8 cellular contexts compared by ENCODE assay signal in genomic region chr3:13479332-13479581, GRCh38. TPM values are rescaled to one million over a fixed set of nuclear protein-coding genes. Genes with fewer than 3 reads are reported as not detected.
DNase-seq lines count a peak whose midpoint lies in the region; ATAC-seq and TF ChIP-seq lines count a peak whose summit lies in the region.

No MANE protein-coding gene starts in this region.

- no peak for TF ChIP-seq EP300 in esophagus muscularis mucosa (IDR thresholded peaks at IDR 0.05)

- no peaks in the 10 kb centered on the region for H3K36me3 ChIP-seq in CD4-positive, CD25-positive, alpha-beta regulatory T cell (ENCODE audit: control insufficient read depth, insufficient read depth, low read length)
- peaks cover 0 to 11% (median 6%) of the 10 kb centered on the region in 4 donors for H3K36me3 ChIP-seq in esophagus muscularis mucosa

- H3K4me1 ChIP-seq in CD4-positive, CD25-positive, alpha-beta regulatory T cell (ENCODE audit: control insufficient read depth, insufficient read depth, low read length, poor library complexity, severe bottlenecking), result peaks cover 13% of the 10 kb centered on the region
- H3K4me1 ChIP-seq in esophagus muscularis mucosa, result peaks cover 18 to 44% (median 29%) of the 10 kb centered on the region in 4 donors

- intact Hi-C loops in activated CD4-positive, alpha-beta T cell treated with anti-CD3 and anti-CD28 coated beads, Interleukin-2, amount 10 ng/mL, durations not matched to agents 24 days and 14 days (cut with micrococcal nuclease), result loop anchor here (2.0 kb wide), 1 partner anchor 64 kb away; no protein-coding TSS in a partner anchor
- intact Hi-C loops in esophagus muscularis mucosa (cut with DNase I), result no loop called here

- H3K27me3 ChIP-seq in CD4-positive, CD25-positive, alpha-beta regulatory T cell (ENCODE audit: control insufficient read depth, insufficient read depth, low read length), result no peaks in the 10 kb centered on the region
- no peaks in the 10 kb centered on the region for H3K27me3 ChIP-seq in esophagus muscularis mucosa

- peaks cover 0 to 29% (median 3%) of the 10 kb centered on the region in 4 donors for H3K4me1 Mint-ChIP-seq in CD4-positive, CD25-positive, alpha-beta regulatory T cell
- peaks cover 8% of the 10 kb centered on the region for H3K4me1 Mint-ChIP-seq in activated CD4-positive, alpha-beta T cell treated with anti-CD3 and anti-CD28 coated beads, Interleukin-2, amount 10 ng/mL, durations not matched to agents 24 days and 14 days
- H3K4me1 Mint-ChIP-seq in naive B cell, result peaks cover 4 to 14% (median 5%) of the 10 kb centered on the region in 3 donors

- H3K27ac Mint-ChIP-seq in CD4-positive, CD25-positive, alpha-beta regulatory T cell, result peak overlapping the region; percentile 94 to 96 (median 94)
- peak overlapping the region; percentile 88 for H3K27ac Mint-ChIP-seq in activated CD4-positive, alpha-beta T cell treated with anti-CD3 and anti-CD28 coated beads, Interleukin-2, amount 10 ng/mL, durations not matched to agents 24 days and 14 days
- H3K27ac Mint-ChIP-seq in naive B cell, result peak overlapping the region in 4 of 6 donors; percentile 82 to 94 (median 88)

- H3K9me3 Mint-ChIP-seq in CD4-positive, CD25-positive, alpha-beta regulatory T cell, result no peaks in the 10 kb centered on the region
- H3K9me3 Mint-ChIP-seq in activated CD4-positive, alpha-beta T cell treated with anti-CD3 and anti-CD28 coated beads, Interleukin-2, amount 10 ng/mL, durations not matched to agents 24 days and 14 days, result no peaks in the 10 kb centered on the region
- no peaks in the 10 kb centered on the region for H3K9me3 Mint-ChIP-seq in naive B cell

- WGBS in esophagus muscularis mucosa, result no CpG with 5 or more reads among the region's 13 CpGs

- H3K4me3 ChIP-seq in CD4-positive, CD25-positive, alpha-beta regulatory T cell (ENCODE audit: low read depth, low read length), result peak overlapping the region; percentile 57
- peak overlapping the region; percentile 66 to 87 (median 78) for H3K4me3 ChIP-seq in esophagus muscularis mucosa

- DNase-seq in CD4-positive, CD25-positive, alpha-beta regulatory T cell, result no peak
- no peak for DNase-seq in activated CD4-positive, alpha-beta T cell treated with anti-CD3 and anti-CD28 coated beads, Interleukin-2, amount 10 ng/mL, durations not matched to agents 24 days and 14 days
- no peak for DNase-seq in esophagus muscularis mucosa (ENCODE audit: extremely low spot score)
- peak; percentile 21 for DNase-seq in naive B cell
- DNase-seq in superior temporal gyrus (ENCODE audit: extremely low spot score), result peak; percentile 95
- no peak for DNase-seq in HPDE6-E6E7 (ENCODE audit: extremely low spot score)

- H3K4me3 Mint-ChIP-seq in CD4-positive, CD25-positive, alpha-beta regulatory T cell, result peak overlapping the region; percentile 94 to 98 (median 95)
- peak overlapping the region; percentile 91 for H3K4me3 Mint-ChIP-seq in activated CD4-positive, alpha-beta T cell treated with anti-CD3 and anti-CD28 coated beads, Interleukin-2, amount 10 ng/mL, durations not matched to agents 24 days and 14 days
- H3K4me3 Mint-ChIP-seq in naive B cell, result peak overlapping the region; percentile 88 to 96 (median 94)

- no peaks in the 10 kb centered on the region for H3K36me3 Mint-ChIP-seq in CD4-positive, CD25-positive, alpha-beta regulatory T cell
- no peaks in the 10 kb centered on the region for H3K36me3 Mint-ChIP-seq in activated CD4-positive, alpha-beta T cell treated with anti-CD3 and anti-CD28 coated beads, Interleukin-2, amount 10 ng/mL, durations not matched to agents 24 days and 14 days (ENCODE audit: low read depth)
- H3K36me3 Mint-ChIP-seq in naive B cell, result no peaks in the 10 kb centered on the region

- TF ChIP-seq POLR2A in esophagus muscularis mucosa (IDR thresholded peaks at IDR 0.05; ENCODE audit: low read depth), result no peak

- peaks cover 5% of the 10 kb centered on the region for H3K27me3 Mint-ChIP-seq in CD4-positive, CD25-positive, alpha-beta regulatory T cell
- peaks cover 11% of the 10 kb centered on the region for H3K27me3 Mint-ChIP-seq in activated CD4-positive, alpha-beta T cell treated with anti-CD3 and anti-CD28 coated beads, Interleukin-2, amount 10 ng/mL, durations not matched to agents 24 days and 14 days
- peaks cover 0 to 9% (median 7%) of the 10 kb centered on the region in 3 donors for H3K27me3 Mint-ChIP-seq in naive B cell

- H3K27ac ChIP-seq in CD4-positive, CD25-positive, alpha-beta regulatory T cell (ENCODE audit: insufficient read depth, low read length, poor library complexity, severe bottlenecking), result peak overlapping the region; percentile 86
- H3K27ac ChIP-seq in esophagus muscularis mucosa (replicated peaks in 1 of 4), result peak overlapping the region; percentile 88 to 95 (median 92)

- no peak for TF ChIP-seq CTCF in esophagus muscularis mucosa (IDR thresholded peaks at IDR 0.05)

- H3K9me3 ChIP-seq in CD4-positive, CD25-positive, alpha-beta regulatory T cell (ENCODE audit: control insufficient read depth in 2 of 2, low read length in 2 of 2), result no peaks in the 10 kb centered on the region
- H3K9me3 ChIP-seq in esophagus muscularis mucosa, result no peaks in the 10 kb centered on the region

- ATAC-seq in CD4-positive, CD25-positive, alpha-beta regulatory T cell (ENCODE audit: low read depth in 2 of 2), result no peak
- peak; percentile 2 for ATAC-seq in HG02981 (IDR thresholded peaks at IDR 0.05; ENCODE audit: unreplicated experiment)
- peak in 1 of 2 donors; percentile 0 for ATAC-seq in naive B cell (ENCODE audit: low read depth in 2 of 2)
- no peak for ATAC-seq in GM21737 (IDR thresholded peaks at IDR 0.05; ENCODE audit: unreplicated experiment)

RNA-seq across cellular contexts. Expression of gene HDAC11, which starts 0.8 kb away (rescaled TPM):
- 3.8 TPM for total RNA-seq in CD4-positive, CD25-positive, alpha-beta regulatory T cell
- polyA plus RNA-seq in CD4-positive, CD25-positive, alpha-beta regulatory T cell, result 1 to 10 TPM; 2.1 to 8.8 (median 3.0) TPM
- total RNA-seq in activated CD4-positive, alpha-beta T cell treated with anti-CD3 and anti-CD28 coated beads, Interleukin-2, amount 10 ng/mL, durations not matched to agents 24 days and 14 days, result 1.5 and 2.1 TPM in 2 replicates
- total RNA-seq in esophagus muscularis mucosa, result 10 to 100 TPM; 15.8 to 41.0 (median 32.2) TPM
- 1 to 10 TPM in 4 of 6 donors, under 1 TPM in 1, not detected in 1; 0.53 to 2.7 (median 1.6) TPM for polyA plus RNA-seq in naive B cell (ENCODE audit: low read depth in 6 of 6)

RNA-seq across cellular contexts. Expression of gene NUP210, which starts 59.1 kb away (rescaled TPM):
- total RNA-seq in CD4-positive, CD25-positive, alpha-beta regulatory T cell, result 125 TPM
- polyA plus RNA-seq in CD4-positive, CD25-positive, alpha-beta regulatory T cell, result 10 to 100 TPM; 42.4 to 46.9 (median 45.3) TPM
- 164 and 169 TPM in 2 replicates for total RNA-seq in activated CD4-positive, alpha-beta T cell treated with anti-CD3 and anti-CD28 coated beads, Interleukin-2, amount 10 ng/mL, durations not matched to agents 24 days and 14 days
- total RNA-seq in esophagus muscularis mucosa, result 1 to 10 TPM; 2.5 to 5.2 (median 4.2) TPM
- polyA plus RNA-seq in naive B cell (ENCODE audit: low read depth in 6 of 6), result 10 to 100 TPM; 10.4 to 69.3 (median 38.6) TPM

Comparison
In these comparisons a context has a peak if more than half of its experiments do, and no peak if none do; other contexts are left out.
1. DNase-seq: peak in naive B cell (single experiment) and superior temporal gyrus (single experiment); none in CD4-positive, CD25-positive, alpha-beta regulatory T cell (0 of 3), activated CD4-positive, alpha-beta T cell treated with anti-CD3 and anti-CD28 coated beads, Interleukin-2, amount 10 ng/mL, durations not matched to agents 24 days and 14 days (single experiment), esophagus muscularis mucosa (single experiment) and HPDE6-E6E7 (single experiment).
2. RNA of gene NUP210, which starts 59.1 kb away (total RNA-seq): 164 to 169 TPM in activated CD4-positive, alpha-beta T cell treated with anti-CD3 and anti-CD28 coated beads, Interleukin-2, amount 10 ng/mL, durations not matched to agents 24 days and 14 days and 125 TPM in CD4-positive, CD25-positive, alpha-beta regulatory T cell (single experiment); 2.5 to 5.2 TPM in esophagus muscularis mucosa; every median in the first group is over 10 times any median in the second.
3. Peak in every context shown above with its lines, with median percentiles within 50 percentile points of each other: H3K27ac Mint-ChIP-seq and H3K4me3 Mint-ChIP-seq.